ENCODE assay signal across 1 cellular context in the genomic region with DNA sequence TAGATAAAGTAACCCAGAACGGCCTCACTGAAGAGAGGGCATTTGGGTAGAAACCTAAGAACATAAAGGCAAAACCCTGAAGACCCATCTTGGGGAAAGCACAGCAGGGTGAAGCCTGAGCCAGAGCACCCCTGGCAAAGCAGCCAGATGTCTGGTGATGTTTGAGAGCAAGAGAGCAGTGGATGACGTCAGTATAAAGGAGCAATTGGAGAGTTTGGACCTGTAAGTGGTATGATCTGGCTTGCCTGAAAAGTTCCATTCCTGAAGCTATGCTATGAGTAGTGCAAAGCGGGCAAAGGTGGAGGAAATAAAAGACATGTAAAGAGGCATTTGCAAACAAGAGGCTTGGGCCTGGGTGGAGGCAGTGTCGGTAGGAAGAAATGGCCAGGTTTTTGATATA.
TF ChIP-seq lines count a peak whose summit lies in the region.

No MANE protein-coding gene starts in this region.

TF ChIP-seq in HepG2, 621 proteins besides CTCF, POLR2A, EP300 and RAD21 (continued from another document):
- TF ChIP-seq, protein P1, sequence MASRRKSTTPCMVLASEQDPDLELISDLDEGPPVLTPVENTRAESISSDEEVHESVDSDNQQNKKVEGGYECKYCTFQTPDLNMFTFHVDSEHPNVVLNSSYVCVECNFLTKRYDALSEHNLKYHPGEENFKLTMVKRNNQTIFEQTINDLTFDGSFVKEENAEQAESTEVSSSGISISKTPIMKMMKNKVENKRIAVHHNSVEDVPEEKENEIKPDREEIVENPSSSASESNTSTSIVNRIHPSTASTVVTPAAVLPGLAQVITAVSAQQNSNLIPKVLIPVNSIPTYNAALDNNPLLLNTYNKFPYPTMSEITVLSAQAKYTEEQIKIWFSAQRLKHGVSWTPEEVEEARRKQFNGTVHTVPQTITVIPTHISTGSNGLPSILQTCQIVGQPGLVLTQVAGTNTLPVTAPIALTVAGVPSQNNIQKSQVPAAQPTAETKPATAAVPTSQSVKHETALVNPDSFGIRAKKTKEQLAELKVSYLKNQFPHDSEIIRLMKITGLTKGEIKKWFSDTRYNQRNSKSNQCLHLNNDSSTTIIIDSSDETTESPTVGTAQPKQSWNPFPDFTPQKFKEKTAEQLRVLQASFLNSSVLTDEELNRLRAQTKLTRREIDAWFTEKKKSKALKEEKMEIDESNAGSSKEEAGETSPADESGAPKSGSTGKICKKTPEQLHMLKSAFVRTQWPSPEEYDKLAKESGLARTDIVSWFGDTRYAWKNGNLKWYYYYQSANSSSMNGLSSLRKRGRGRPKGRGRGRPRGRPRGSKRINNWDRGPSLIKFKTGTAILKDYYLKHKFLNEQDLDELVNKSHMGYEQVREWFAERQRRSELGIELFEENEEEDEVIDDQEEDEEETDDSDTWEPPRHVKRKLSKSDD (CRISPR knock-in tag; IDR thresholded peaks at IDR 0.05; ENCODE audit: low read depth) = no peak
- TF ChIP-seq ZIK1 (CRISPR knock-in tag; IDR thresholded peaks at IDR 0.05; ENCODE audit: borderline replicate concordance, low read depth) (no peak), ATF7 (IDR thresholded peaks at IDR 0.05) (peak; percentile 95), ATF7 (CRISPR knock-in tag; IDR thresholded peaks at IDR 0.05) (no peak), STAT5B (CRISPR knock-in tag; IDR thresholded peaks at IDR 0.05) (no peak)
